In genomic region chr15:61654004-61654740, GRCh38 we compare ENCODE assay signal across 16 cellular contexts.
"Had no signal": no experiment of that assay in that cellular context is flagged by ENCODE, and none has a peak within 500 bp of the region (broad histone marks: within the 10 kb centered on the region; RNA-seq: fewer than 3 reads in every experiment).

No MANE protein-coding gene starts in this region.

- H3K27ac Mint-ChIP-seq: activated CD4-positive, alpha-beta T cell treated with anti-CD3 and anti-CD28 coated beads, Interleukin-2, amount 10 ng/mL, durations not matched to agents 24 days and 14 days; activated naive CD4-positive, alpha-beta T cell treated with anti-CD3 and anti-CD28 coated beads, Interleukin-2, amount 10 ng/mL, durations not matched to agents 7 days and 5 days; activated T-helper 2 cell treated with anti-CD3 and anti-CD28 coated beads, Interferon-gamma antibody, Interleukin-2, Interleukin-4, amounts not matched to agents 10 μg/mL and 5 μg/mL and 100 μg/mL, durations not matched to agents 14 hours and 24 hours and 36 hours; stimulated activated naive CD8-positive, alpha-beta T cell treated with anti-CD3 and anti-CD28 coated beads, Interleukin-15, amount 100 ng/mL, for 72 hours; T-helper 1 cell treated with Interleukin-12 subunit alpha and Interleukin-12 subunit beta and Interleukin-4 antibody, amounts not matched to agents 30 μg/mL and 1 μg/mL, for 36 hours; WTC11 had no signal

- FAIRE-seq: islet of Langerhans had no signal

- H3K27me3 ChIP-seq: adrenal gland, body of pancreas, right lobe of liver had no signal

- H3K27ac ChIP-seq: body of pancreas, right lobe of liver had no signal

- H3K36me3 ChIP-seq: adrenal gland, right lobe of liver had no signal

- H3K4me3 Mint-ChIP-seq: activated CD4-positive, alpha-beta T cell treated with anti-CD3 and anti-CD28 coated beads, Interleukin-2, amount 10 ng/mL, durations not matched to agents 24 days and 14 days; activated naive CD4-positive, alpha-beta T cell treated with anti-CD3 and anti-CD28 coated beads, Interleukin-2, amount 10 ng/mL, durations not matched to agents 7 days and 5 days; stimulated activated naive CD8-positive, alpha-beta T cell treated with anti-CD3 and anti-CD28 coated beads, Interleukin-15, amount 100 ng/mL, for 72 hours; T-helper 1 cell treated with Interleukin-12 subunit alpha and Interleukin-12 subunit beta and Interleukin-4 antibody, amounts not matched to agents 30 μg/mL and 1 μg/mL, for 36 hours; WTC11 had no signal

- H3K4me1 Mint-ChIP-seq: activated CD4-positive, alpha-beta T cell treated with anti-CD3 and anti-CD28 coated beads, Interleukin-2, amount 10 ng/mL, durations not matched to agents 24 days and 14 days; activated naive CD4-positive, alpha-beta T cell treated with anti-CD3 and anti-CD28 coated beads, Interleukin-2, amount 10 ng/mL, durations not matched to agents 7 days and 5 days; stimulated activated naive CD8-positive, alpha-beta T cell treated with anti-CD3 and anti-CD28 coated beads, Interleukin-15, amount 100 ng/mL, for 72 hours had no signal

- H3K9me3 Mint-ChIP-seq: activated CD4-positive, alpha-beta T cell treated with anti-CD3 and anti-CD28 coated beads, Interleukin-2, amount 10 ng/mL, durations not matched to agents 24 days and 14 days; activated naive CD4-positive, alpha-beta T cell treated with anti-CD3 and anti-CD28 coated beads, Interleukin-2, amount 10 ng/mL, durations not matched to agents 7 days and 5 days; activated T-helper 2 cell treated with anti-CD3 and anti-CD28 coated beads, Interferon-gamma antibody, Interleukin-2, Interleukin-4, amounts not matched to agents 10 μg/mL and 5 μg/mL and 100 μg/mL, durations not matched to agents 14 hours and 24 hours and 36 hours; stimulated activated naive CD8-positive, alpha-beta T cell treated with anti-CD3 and anti-CD28 coated beads, Interleukin-15, amount 100 ng/mL, for 72 hours; T-helper 1 cell treated with Interleukin-12 subunit alpha and Interleukin-12 subunit beta and Interleukin-4 antibody, amounts not matched to agents 30 μg/mL and 1 μg/mL, for 36 hours had no signal

- H3K36me3 Mint-ChIP-seq: activated naive CD4-positive, alpha-beta T cell treated with anti-CD3 and anti-CD28 coated beads, Interleukin-2, amount 10 ng/mL, durations not matched to agents 7 days and 5 days had no signal

- DNase-seq: activated CD4-positive, alpha-beta T cell treated with anti-CD3 and anti-CD28 coated beads, Interleukin-2, amount 10 ng/mL, durations not matched to agents 24 days and 14 days; activated CD8-positive, alpha-beta memory T cell treated with anti-CD3 and anti-CD28 coated beads for 24 hours; activated naive CD4-positive, alpha-beta T cell treated with anti-CD3 and anti-CD28 coated beads, Interleukin-2, amount 10 ng/mL, durations not matched to agents 7 days and 5 days; activated T-cell treated with anti-CD3 and anti-CD28 coated beads for 4 hours; dermis blood vessel endothelial cell; foreskin fibroblast; head of caudate nucleus; right lobe of liver; stimulated activated CD4-positive, alpha-beta T cell treated with anti-CD3 and anti-CD28 coated beads, Interleukin-2, amount 100 ng/mL, for 48 hours; stimulated activated naive CD8-positive, alpha-beta T cell treated with anti-CD3 and anti-CD28 coated beads, Interleukin-15, amount 100 ng/mL, for 72 hours had no signal

- H3K9me3 ChIP-seq: adrenal gland, body of pancreas, right lobe of liver had no signal

- H3K4me3 ChIP-seq: adrenal gland, body of pancreas, right lobe of liver had no signal

- ATAC-seq: right lobe of liver; stimulated activated naive CD8-positive, alpha-beta T cell treated with anti-CD3 and anti-CD28 coated beads, Interleukin-15, amount 100 ng/mL, for 72 hours had no signal

- H3K27me3 Mint-ChIP-seq: stimulated activated naive CD8-positive, alpha-beta T cell treated with anti-CD3 and anti-CD28 coated beads, Interleukin-15, amount 100 ng/mL, for 72 hours had no signal

- H3K4me1 ChIP-seq: adrenal gland, body of pancreas, right lobe of liver had no signal
